In genomic region chr18:59951591-59951990, GRCh38 we compare ENCODE assay signal across 18 cellular contexts.
"Had no signal": no experiment of that assay in that cellular context is flagged by ENCODE, and none has a peak within 500 bp of the region (broad histone marks: within the 10 kb centered on the region; RNA-seq: fewer than 3 reads in every experiment).

No MANE protein-coding gene starts in this region.

- FAIRE-seq: endometrium had no signal

- H3K4me3 ChIP-seq: adrenal gland, esophagus squamous epithelium, lower lobe of right lung, skin epidermis had no signal

- H3K9me3 ChIP-seq: adrenal gland, esophagus squamous epithelium, lower lobe of right lung had no signal

- H3K4me1 ChIP-seq: adrenal gland, lower lobe of right lung had no signal

- DNase-seq: activated CD4-positive, alpha-beta memory T cell treated with anti-CD3 and anti-CD28 coated beads for 36 hours; activated CD8-positive, alpha-beta memory T cell treated with anti-CD3 and anti-CD28 coated beads, Interleukin-2, amount 10 ng/mL, durations not matched to agents 7 days and 5 days; activated effector memory CD4-positive, alpha-beta T cell treated with anti-CD3 and anti-CD28 coated beads, Interleukin-2, amount 50 U/mL, for 16 hours; activated T-cell treated with anti-CD3 and anti-CD28 coated beads, Interleukin-2, amount 50 U/mL, for 4 hours; adrenal gland; esophagus squamous epithelium; head of caudate nucleus; left cardiac atrium; lower lobe of right lung; nephron progenitor cell; occipital lobe; right cardiac atrium; stimulated activated CD4-positive, alpha-beta T cell treated with anti-CD3 and anti-CD28 coated beads, Interleukin-15, amount 100 ng/mL, for 24 hours; stimulated activated CD4-positive, alpha-beta T cell treated with anti-CD3 and anti-CD28 coated beads, Interleukin-4, amount 100 ng/mL, for 24 hours; stimulated activated naive CD8-positive, alpha-beta T cell treated with anti-CD3 and anti-CD28 coated beads, Interleukin-15, Interleukin-2, amounts not matched to agents 100 U/mL and 50 U/mL, for 24 hours; trophoblast cell had no signal

- H3K27me3 ChIP-seq: adrenal gland, esophagus squamous epithelium had no signal

- H3K36me3 ChIP-seq: adrenal gland, esophagus squamous epithelium, lower lobe of right lung had no signal

- H3K27ac ChIP-seq: adrenal gland, lower lobe of right lung had no signal
